In genomic region chr12:131608740-131609665, GRCh38 we compare ENCODE assay signal across 9 cellular contexts.
DNase-seq lines count a peak whose midpoint lies in the region; ATAC-seq and TF ChIP-seq lines count a peak whose summit lies in the region.
"Had no signal": no experiment of that assay in that cellular context is flagged by ENCODE, and none has a peak within 500 bp of the region (broad histone marks: within the 10 kb centered on the region; RNA-seq: fewer than 3 reads in every experiment).

No MANE protein-coding gene starts in this region.

- no peaks in the 10 kb centered on the region for H3K9me3 Mint-ChIP-seq in CD8-positive, alpha-beta memory T cell
- H3K9me3 Mint-ChIP-seq in immature natural killer cell: no peaks in the 10 kb centered on the region

- peaks cover 0 to 2% (median 0%) of the 10 kb centered on the region in 3 donors for H3K36me3 Mint-ChIP-seq in CD8-positive, alpha-beta memory T cell
- H3K36me3 Mint-ChIP-seq in immature natural killer cell: no peaks in the 10 kb centered on the region
- H3K36me3 Mint-ChIP-seq: activated naive CD8-positive, alpha-beta T cell had no signal

- peaks cover 1 to 3% of the 10 kb centered on the region in 2 donors for H3K27me3 Mint-ChIP-seq in CD8-positive, alpha-beta memory T cell
- peaks cover 0 to 7% (median 2%) of the 10 kb centered on the region in 3 donors for H3K27me3 Mint-ChIP-seq in immature natural killer cell (ENCODE audit: low read depth in 3 of 3)
- H3K27me3 Mint-ChIP-seq: activated naive CD8-positive, alpha-beta T cell had no signal

- H3K27ac ChIP-seq in CD8-positive, alpha-beta memory T cell (ENCODE audit: low read depth, low read length): no peak overlapping the region
- H3K27ac ChIP-seq in HEK293 (ENCODE audit: extremely low read depth, low read depth, low read length) (no peak overlapping the region), brain microvascular endothelial cell (no peak overlapping the region)

- H3K36me3 ChIP-seq in CD8-positive, alpha-beta memory T cell (ENCODE audit: insufficient read depth, low read length): no peaks in the 10 kb centered on the region
- H3K36me3 ChIP-seq in HEK293 (ENCODE audit: control insufficient read depth in 2 of 2, insufficient read depth in 1 of 2, low read length in 2 of 2) (no peaks in the 10 kb centered on the region), brain microvascular endothelial cell (replicated peaks) (no peaks in the 10 kb centered on the region)

- no peak overlapping the region for H3K4me3 ChIP-seq in CD8-positive, alpha-beta memory T cell (ENCODE audit: low read length)
- no peak overlapping the region for H3K4me3 ChIP-seq in HEK293 (ENCODE audit: low read depth, low read length)
- no peak overlapping the region for H3K4me3 ChIP-seq in brain microvascular endothelial cell (ENCODE audit: low read depth, low read length)

- DNase-seq in CD8-positive, alpha-beta memory T cell: peak; percentile 32 to 70 (median 51)
- peak; percentile 45 for DNase-seq in T-helper 9 cell
- DNase-seq in brain microvascular endothelial cell: peak; percentile 53
- DNase-seq in immature natural killer cell: peak; percentile 68 to 73 (median 73)
- DNase-seq in stimulated activated CD4-positive, alpha-beta T cell treated with anti-CD3 and anti-CD28 coated beads, Interleukin-15, amount 100 ng/mL, for 1 hour (ENCODE audit: low read depth in 1 of 2, low spot score in 1 of 2): peak; percentile 28 to 46
- DNase-seq in GOT3 (lab: John Stamatoyannopoulos, UW): no peak

- peak overlapping the region in 4 of 8 donors; percentile 19 to 72 (median 35) for H3K27ac Mint-ChIP-seq in CD8-positive, alpha-beta memory T cell
- H3K27ac Mint-ChIP-seq in immature natural killer cell: peak overlapping the region in 4 of 6 donors; percentile 12 to 77 (median 61)
- H3K27ac Mint-ChIP-seq: activated naive CD8-positive, alpha-beta T cell had no signal

- peak overlapping the region; percentile 3 to 82 (median 47) for H3K4me3 Mint-ChIP-seq in CD8-positive, alpha-beta memory T cell
- peak overlapping the region; percentile 54 to 81 (median 78) for H3K4me3 Mint-ChIP-seq in immature natural killer cell
- H3K4me3 Mint-ChIP-seq: activated naive CD8-positive, alpha-beta T cell had no signal

- in situ Hi-C loops in brain microvascular endothelial cell (cut with HindIII; ENCODE audit: low pct_ligation_motif_present, low sequenced_read_pairs): no loop called here

- POLR2A ChIA-PET in CD8-positive, alpha-beta memory T cell (lab: Charles Lee): no interaction called here
- POLR2A ChIA-PET in HEK293 (lab: Yijun Ruan, JAX): no interaction called here

- no peak for ATAC-seq in HG03442 (IDR thresholded peaks at IDR 0.05; ENCODE audit: unreplicated experiment)

- H3K27me3 ChIP-seq in CD8-positive, alpha-beta memory T cell (ENCODE audit: insufficient read depth, low read length, poor library complexity, severe bottlenecking): no peaks in the 10 kb centered on the region
- H3K27me3 ChIP-seq in brain microvascular endothelial cell (replicated peaks): peaks cover 7% of the 10 kb centered on the region

- H3K4me1 ChIP-seq in CD8-positive, alpha-beta memory T cell (ENCODE audit: insufficient read depth, low read length): peaks cover 54% of the 10 kb centered on the region
- H3K4me1 ChIP-seq in HEK293 (ENCODE audit: control insufficient read depth, insufficient read depth, low read length): no peaks in the 10 kb centered on the region

- CTCF ChIA-PET in CD8-positive, alpha-beta memory T cell (lab: Charles Lee): no interaction called here
- CTCF ChIA-PET in HEK293 (lab: Yijun Ruan, JAX): interaction anchor here (0.6 kb wide), 1 partner anchor 1027 kb away, joined by 4 read pairs; no protein-coding TSS in a partner anchor

- H3K9me3 ChIP-seq in CD8-positive, alpha-beta memory T cell (ENCODE audit: low read length): no peaks in the 10 kb centered on the region
- H3K9me3 ChIP-seq in HEK293 (ENCODE audit: control insufficient read depth, insufficient read depth, low read depth, low read length): no peaks in the 10 kb centered on the region

- H3K4me1 Mint-ChIP-seq in CD8-positive, alpha-beta memory T cell: peaks cover 49 to 58% (median 53%) of the 10 kb centered on the region in 3 donors
- H3K4me1 Mint-ChIP-seq in immature natural killer cell: peaks cover 59% of the 10 kb centered on the region in 2 donors

- 0 out of 2 replicates have a peak, but pooled peaks have one; percentile 25 for TF ChIP-seq CTCF in HEK293 (tag by site-specific recombination; IDR thresholded peaks at IDR 0.05)
- peak; percentile 81 for TF ChIP-seq CTCF in brain microvascular endothelial cell (IDR thresholded peaks at IDR 0.05; ENCODE audit: low read depth, low read length, missing control alignments)

TF ChIP-seq in HEK293, 187 proteins besides CTCF, POLR2A, EP300 and RAD21:
- TF ChIP-seq ZNF548 (tag by site-specific recombination; IDR thresholded peaks at IDR 0.05) (no peak), BCL11A (tag by site-specific recombination; IDR thresholded peaks at IDR 0.05; ENCODE audit: low read depth) (no peak), ZNF48 (tag by site-specific recombination; IDR thresholded peaks at IDR 0.05) (no peak), ZNF2 (tag by site-specific recombination; IDR thresholded peaks at IDR 0.05) (peak; percentile 95), ZNF398 (tag by site-specific recombination; IDR thresholded peaks at IDR 0.05) (no peak), ZNF416 (tag by site-specific recombination; IDR thresholded peaks at IDR 0.05) (no peak)
TF ChIP-seq in HEK293: peak in this region for 1.
